In the genomic region with DNA sequence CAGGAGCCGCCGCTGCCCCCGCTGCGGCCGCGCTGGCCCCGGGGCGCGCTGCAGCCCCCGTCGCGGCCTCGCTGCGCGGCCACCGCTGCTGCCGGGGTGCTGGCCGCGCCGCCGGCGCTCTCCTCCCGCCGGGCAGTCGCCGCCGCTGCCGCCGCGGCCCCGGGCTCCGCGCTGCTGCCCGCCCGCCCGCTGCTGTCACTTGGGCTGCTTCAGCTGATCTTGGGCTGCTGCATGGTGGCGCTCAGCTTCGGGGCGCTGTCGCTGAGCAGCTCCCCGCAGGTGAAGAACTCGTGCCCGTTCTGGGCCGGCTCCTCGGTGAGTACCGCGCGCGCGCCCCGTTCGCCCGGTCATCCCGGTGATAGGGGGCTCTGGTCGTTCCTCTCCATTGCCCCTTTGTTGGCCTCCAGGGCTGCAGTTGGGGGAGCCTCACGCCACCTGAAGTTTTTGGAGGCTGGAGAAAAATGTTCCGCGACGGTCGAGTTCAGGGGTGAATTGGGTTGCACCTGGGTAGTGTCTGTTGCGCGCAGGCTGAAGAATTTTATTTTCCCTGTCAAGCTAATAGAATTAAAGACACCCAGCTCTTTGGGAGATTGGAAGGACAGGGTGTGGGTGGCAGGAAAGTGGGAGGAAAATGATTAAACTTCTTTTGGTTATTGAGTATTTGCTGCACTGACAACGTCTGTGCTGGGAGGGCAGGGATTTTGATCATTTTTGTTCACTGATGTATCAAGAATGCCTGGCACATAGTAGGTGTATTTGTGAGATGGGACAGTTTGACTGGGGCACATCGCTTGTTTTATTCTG, we compare ENCODE assay signal across 8 cellular contexts. TPM values are rescaled to one million over a fixed set of nuclear protein-coding genes. Genes with fewer than 3 reads are reported as not detected.
DNase-seq lines count a peak whose midpoint lies in the region; ATAC-seq and TF ChIP-seq lines count a peak whose summit lies in the region.

No MANE protein-coding gene starts in this region.

- H3K9me3 ChIP-seq in muscle layer of duodenum (ENCODE audit: control insufficient read depth in 1 of 2, low read length in 2 of 2), result no peaks in the 10 kb centered on the region

- ATAC-seq in HG03354 (IDR thresholded peaks at IDR 0.05; ENCODE audit: poor library complexity, severe bottlenecking, unreplicated experiment) (peak; percentile 50), HG02798 (IDR thresholded peaks at IDR 0.05; ENCODE audit: poor library complexity, unreplicated experiment) (no peak), T-cell (replicated peaks in 1 of 4) (no peak), GM19035 (IDR thresholded peaks at IDR 0.05; ENCODE audit: unreplicated experiment) (no peak)

- H3K4me1 Mint-ChIP-seq in endothelial cell (ENCODE audit: unreplicated experiment), result peaks cover 8% of the 10 kb centered on the region
- H3K4me1 Mint-ChIP-seq in T-cell, result peaks cover 0 to 7% (median 7%) of the 10 kb centered on the region in 3 donors

- peak overlapping the region; percentile 31 for H3K27ac ChIP-seq in muscle layer of duodenum (ENCODE audit: low read length)

- POLR2A ChIA-PET in T-cell (lab: Charles Lee), result no interaction called here

- H3K4me3 Mint-ChIP-seq in endothelial cell (ENCODE audit: unreplicated experiment) (peak overlapping the region; percentile 85), T-cell (no peak overlapping the region)

- peak overlapping the region; percentile 64 to 79 for H3K4me3 ChIP-seq in muscle layer of duodenum (ENCODE audit: low read depth in 1 of 2, low read length in 2 of 2)

- H3K36me3 Mint-ChIP-seq in endothelial cell (ENCODE audit: low read depth, unreplicated experiment), result no peaks in the 10 kb centered on the region
- no peaks in the 10 kb centered on the region for H3K36me3 Mint-ChIP-seq in T-cell

- no peaks in the 10 kb centered on the region for H3K27me3 ChIP-seq in muscle layer of duodenum (ENCODE audit: low read depth, low read length)

- no peak for TF ChIP-seq CTCF in endothelial cell (IDR thresholded peaks at IDR 0.05; ENCODE audit: unreplicated experiment)

- H3K27ac Mint-ChIP-seq in endothelial cell (ENCODE audit: unreplicated experiment) (no peak overlapping the region), T-cell (peak overlapping the region in 1 of 2 donors; percentile 36)

- H3K27me3 Mint-ChIP-seq in endothelial cell (ENCODE audit: unreplicated experiment) (peaks cover 15% of the 10 kb centered on the region), T-cell (peaks cover 33 to 47% of the 10 kb centered on the region in 2 donors)

- CTCF ChIA-PET in T-cell (lab: Charles Lee), result no interaction called here

- no peaks in the 10 kb centered on the region for H3K36me3 ChIP-seq in muscle layer of duodenum (ENCODE audit: control insufficient read depth in 1 of 2, insufficient read depth in 2 of 2, low read length in 2 of 2)

- DNase-seq in Ammon's horn (ENCODE audit: low spot score) (peak; percentile 15), endothelial cell (ENCODE audit: low spot score) (peak; percentile 31), T-cell (no peak), COLO829 (ENCODE audit: low spot score) (no peak)

- H3K9me3 Mint-ChIP-seq in endothelial cell (ENCODE audit: unreplicated experiment) (no peaks in the 10 kb centered on the region), T-cell (no peaks in the 10 kb centered on the region)

- peaks cover 4 to 5% of the 10 kb centered on the region in 2 donors for H3K4me1 ChIP-seq in muscle layer of duodenum (ENCODE audit: control insufficient read depth in 1 of 2, insufficient read depth in 2 of 2, low read length in 2 of 2)

RNA-seq across cellular contexts. Expression of gene ENTREP1, which starts 0.6 kb away (rescaled TPM):
- 11.8 TPM for total RNA-seq in endothelial cell (ENCODE audit: unreplicated experiment)
- total RNA-seq in T-cell, result under 1 TPM in 2 of 5 donors, not detected in 3; 0.13 to 0.16 TPM

Comparison
In these comparisons a context has a peak if more than half of its experiments do, and no peak if none do; other contexts are left out.
1. DNase-seq: peak in Ammon's horn (single experiment) and endothelial cell (single experiment); none in T-cell (0 of 34) and COLO829 (single experiment).
2. RNA of gene ENTREP1, which starts 0.6 kb away (total RNA-seq): 11.8 TPM in endothelial cell (single experiment); 0.13 to 0.16 TPM in T-cell; every median in the first group is over 10 times any median in the second.